Comparison of ENCODE assay signal across 8 cellular contexts in the genomic region with DNA sequence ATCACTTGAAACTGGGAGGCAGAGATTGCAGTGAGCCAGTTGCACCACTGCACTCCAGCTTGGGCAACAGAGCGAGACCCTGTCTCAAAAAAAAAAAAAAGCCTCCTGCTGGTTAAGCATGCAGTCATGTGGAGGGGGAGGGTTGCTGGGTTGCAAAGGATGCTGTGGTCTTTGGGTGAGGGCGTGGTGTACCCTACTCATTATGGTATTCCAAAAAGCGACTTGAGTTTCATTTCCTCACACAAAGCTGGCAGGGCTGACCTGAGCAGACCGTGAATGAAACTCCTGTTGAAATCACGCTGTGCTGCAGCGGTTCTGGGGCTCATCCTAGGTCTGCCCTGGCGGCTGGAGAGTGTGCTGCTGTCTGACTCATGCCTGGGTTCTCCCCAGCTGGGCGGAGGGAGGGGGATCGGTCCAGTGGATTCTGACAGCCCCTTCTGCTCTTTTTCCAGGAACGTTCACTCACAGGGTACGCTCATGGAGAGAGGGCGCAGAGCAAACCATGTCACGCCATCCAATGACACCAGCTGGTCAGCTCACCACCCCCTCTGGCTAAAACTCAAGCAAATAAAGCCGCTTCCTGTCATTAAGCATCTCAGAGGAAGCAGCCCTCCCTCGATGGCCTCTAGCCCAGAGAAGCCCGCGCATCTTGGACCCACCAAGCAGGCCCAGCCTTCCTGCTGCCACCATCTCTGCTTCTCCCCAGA.
DNase-seq lines count a peak whose midpoint lies in the region; ATAC-seq and TF ChIP-seq lines count a peak whose summit lies in the region.

No MANE protein-coding gene starts in this region.

- TF ChIP-seq CTCF in heart left ventricle (IDR thresholded peaks at IDR 0.05) = peak in 3 of 12 donors; percentile 3 to 19 (median 15)

- peaks cover 0 to 63% (median 24%) of the 10 kb centered on the region in 12 donors for H3K4me1 ChIP-seq in heart left ventricle

- no peaks in the 10 kb centered on the region for H3K27me3 ChIP-seq in heart left ventricle

- DNase-seq in activated effector memory CD4-positive, alpha-beta T cell treated with anti-CD3 and anti-CD28 coated beads, Interleukin-2, amount 50 U/mL, for 16 hours = peak; percentile 73
- no peak for DNase-seq in activated effector memory CD4-positive, alpha-beta T cell treated with Interleukin-2 at 50 U/mL for 16 hours
- DNase-seq in NCI-H748 treated with DMSO at 0.1 percent for 48 hours (lab: John Stamatoyannopoulos, UW) (peak; percentile 88), activated T-cell treated with anti-CD3 and anti-CD28 coated beads for 24 hours (ENCODE audit: low read depth) (peak; percentile 28), heart left ventricle (peak in 4 of 5 donors; percentile 39 to 60 (median 52)), mesenteric fat pad (ENCODE audit: low spot score) (no peak)
- DNase-seq in stimulated activated CD4-positive, alpha-beta T cell treated with anti-CD3 and anti-CD28 coated beads, Interleukin-2, amount 100 ng/mL, for 24 hours = peak; percentile 45 to 53

- H3K4me3 ChIP-seq in heart left ventricle = peak overlapping the region in 1 of 12 donors; percentile 8

- H3K27ac ChIP-seq in heart left ventricle = peak overlapping the region in 3 of 12 donors; percentile 37 to 62 (median 38)

- ATAC-seq in HG02970 (IDR thresholded peaks at IDR 0.05; ENCODE audit: low FRiP score, unreplicated experiment) (peak; percentile 80), heart left ventricle (peak in 3 of 4 donors; percentile 47 to 58 (median 51))

- intact Hi-C loops in heart left ventricle (cut with DNase I) = loop anchor here in 8 of 10 donors (5.0 to 10.0 kb wide), 4 partner anchors 163 to 203 kb away; a partner anchor contains a TSS

- H3K36me3 ChIP-seq in heart left ventricle = peaks cover 0 to 9% (median 4%) of the 10 kb centered on the region in 9 donors

- H3K9me3 ChIP-seq in heart left ventricle = no peaks in the 10 kb centered on the region

- no peak for TF ChIP-seq POLR2A in heart left ventricle (IDR thresholded peaks at IDR 0.05)

- 51 to 72% (median 65%) methylated on average over 14 to 17 of the region's 17 CpGs for WGBS in heart left ventricle, 4 donors

Comparison
In these comparisons a context has a peak if more than half of its experiments do, and no peak if none do; other contexts are left out.
1. DNase-seq: peak in activated effector memory CD4-positive, alpha-beta T cell treated with anti-CD3 and anti-CD28 coated beads, Interleukin-2, amount 50 U/mL, for 16 hours (single experiment), NCI-H748 treated with DMSO at 0.1 percent for 48 hours (single experiment), activated T-cell treated with anti-CD3 and anti-CD28 coated beads for 24 hours (single experiment), heart left ventricle (4 of 5) and stimulated activated CD4-positive, alpha-beta T cell treated with anti-CD3 and anti-CD28 coated beads, Interleukin-2, amount 100 ng/mL, for 24 hours (2 of 2); none in activated effector memory CD4-positive, alpha-beta T cell treated with Interleukin-2 at 50 U/mL for 16 hours (single experiment) and mesenteric fat pad (single experiment).